Comparison of ENCODE assay signal across 27 cellular contexts in genomic region chr2:95317665-95318425, GRCh38. TPM values are rescaled to one million over a fixed set of nuclear protein-coding genes. Genes with fewer than 3 reads are reported as not detected.
DNase-seq lines count a peak whose midpoint lies in the region; ATAC-seq and TF ChIP-seq lines count a peak whose summit lies in the region.
"Had no signal": no experiment of that assay in that cellular context is flagged by ENCODE, and none has a peak within 500 bp of the region (broad histone marks: within the 10 kb centered on the region; RNA-seq: fewer than 3 reads in every experiment).

No MANE protein-coding gene starts in this region.

- no peak overlapping the region for H3K18ac ChIP-seq in mesenchymal stem cell (ENCODE audit: low read depth in 1 of 2, low read length in 2 of 2)

- no peaks in the 10 kb centered on the region for H3K36me3 Mint-ChIP-seq in MCF 10A (ENCODE audit: insufficient read depth, unreplicated experiment)
- H3K36me3 Mint-ChIP-seq: CD4-positive, CD25-positive, alpha-beta regulatory T cell; IgD-negative memory B cell had no signal

- no peak overlapping the region for H3K4me2 ChIP-seq in mammary epithelial cell (ENCODE audit: insufficient read depth, low read depth, low read length)
- H3K4me2 ChIP-seq in PC-9 = peak overlapping the region; percentile 83
- H3K4me2 ChIP-seq in mesenchymal stem cell (ENCODE audit: low read length, poor library complexity, severe bottlenecking) = no peak overlapping the region
- H3K4me2 ChIP-seq: BLaER1, KMS-11, SK-N-SH had no signal

- H3K27me3 Mint-ChIP-seq in MCF 10A (ENCODE audit: insufficient read depth, unreplicated experiment) = no peaks in the 10 kb centered on the region
- H3K27me3 Mint-ChIP-seq: CD4-positive, CD25-positive, alpha-beta regulatory T cell had no signal

- H3K36me3 ChIP-seq in mammary epithelial cell (ENCODE audit: insufficient read depth, low read length) (no peaks in the 10 kb centered on the region), PC-9 (ENCODE audit: low read depth) (no peaks in the 10 kb centered on the region), mesenchymal stem cell (ENCODE audit: control insufficient read depth in 1 of 2, insufficient read depth in 2 of 2, low read depth in 1 of 2, low read length in 2 of 2) (no peaks in the 10 kb centered on the region), aorta (ENCODE audit: control insufficient read depth in 1 of 2, insufficient read depth in 2 of 2, low read length in 1 of 2) (no peaks in the 10 kb centered on the region)
- H3K36me3 ChIP-seq: BLaER1, Peyer's patch had no signal

- peak overlapping the region; percentile 68 for H3K4me3 Mint-ChIP-seq in MCF 10A (ENCODE audit: unreplicated experiment)

- 91% methylated on average over 6 of the region's 12 CpGs for WGBS in mammary epithelial cell (ENCODE audit: low coverage, missing lambda C conversion rate)
- 79% methylated on average over 8 of the region's 12 CpGs for whole genome bisulfite sequencing in mesenchymal stem cell
- 96 to 97% methylated on average over 12 of the region's 12 CpGs for WGBS in aorta, 2 donors

- H3K4me3 ChIP-seq in mammary epithelial cell (replicated peaks in 1 of 3; ENCODE audit: insufficient read depth in 1 of 3, low read depth in 2 of 3, low read length in 3 of 3) (no peak overlapping the region), PC-9 (peak overlapping the region; percentile 46), mesenchymal stem cell (ENCODE audit: insufficient read depth in 1 of 2, low read depth in 1 of 2, low read length in 2 of 2) (no peak overlapping the region), aorta (ENCODE audit: low read length in 2 of 2) (no peak overlapping the region)
- H3K4me3 ChIP-seq: BLaER1, GM12878, Peyer's patch had no signal

- no peaks in the 10 kb centered on the region for H3K27me3 ChIP-seq in mammary epithelial cell (ENCODE audit: insufficient read depth, low read length)
- H3K27me3 ChIP-seq in PC-9 (ENCODE audit: insufficient read depth, low read depth) = no peaks in the 10 kb centered on the region
- peaks cover 0 to 37% of the 10 kb centered on the region in 2 experiments for H3K27me3 ChIP-seq in mesenchymal stem cell (ENCODE audit: control insufficient read depth in 1 of 2, insufficient read depth in 1 of 2, low read length in 2 of 2)
- no peaks in the 10 kb centered on the region for H3K27me3 ChIP-seq in aorta (ENCODE audit: control insufficient read depth in 1 of 2, insufficient read depth in 2 of 2, low read length in 1 of 2)
- H3K27me3 ChIP-seq: Peyer's patch had no signal

- CTCF ChIA-PET in MCF 10A (lab: Yijun Ruan, JAX) = interaction anchor here (1.0 to 16.5 kb wide), 5 partner anchors 10 to 87 kb away, joined by 5 to 323 read pairs (median 10); no protein-coding TSS in a partner anchor
- CTCF ChIA-PET in mammary epithelial cell (lab: Charles Lee; ENCODE audit: low non-redundant PET) = no interaction called here
- CTCF ChIA-PET in PC-9 (lab: Charles Lee) = no interaction called here

- no peak for ATAC-seq in HG02852 (IDR thresholded peaks at IDR 0.05; ENCODE audit: unreplicated experiment)
- ATAC-seq in GM21825 (IDR thresholded peaks at IDR 0.05; ENCODE audit: unreplicated experiment) = no peak
- no peak for ATAC-seq in aorta (ENCODE audit: low FRiP score)
- ATAC-seq: GM12878 had no signal

- intact Hi-C loops in MCF 10A (cut with micrococcal nuclease) = no loop called here
- intact Hi-C loops in mammary epithelial cell (cut with micrococcal nuclease) = no loop called here
- intact Hi-C loops in PC-9 (cut with micrococcal nuclease; ENCODE audit: unreplicated experiment) = no loop called here
- intact Hi-C loops in aorta (cut with DNase I) = loop anchor here in 1 of 2 donors (10.0 kb wide), 1 partner anchor 123 kb away; no protein-coding TSS in a partner anchor

- TF ChIP-seq CTCF in MCF 10A (IDR thresholded peaks at IDR 0.05; ENCODE audit: unreplicated experiment) = no peak
- no peak for TF ChIP-seq CTCF in mammary epithelial cell (conservative IDR thresholded peaks at IDR 0.05 in 1 of 2, IDR thresholded peaks at IDR 0.05 in 1 of 2; ENCODE audit: extremely low read depth in 1 of 2, insufficient read depth in 1 of 2, low read depth in 1 of 2, low read length in 2 of 2)
- TF ChIP-seq CTCF in PC-9 (conservative IDR thresholded peaks at IDR 0.05) = no peak

- H2BK15ac ChIP-seq in mesenchymal stem cell (ENCODE audit: low read depth, poor library complexity, severe bottlenecking) = no peak overlapping the region

- H4K20me1 ChIP-seq in mammary epithelial cell (ENCODE audit: insufficient read depth, low read length) (no peaks in the 10 kb centered on the region), PC-9 (ENCODE audit: insufficient read depth) (no peaks in the 10 kb centered on the region)

- H2AFZ ChIP-seq in mammary epithelial cell (ENCODE audit: low read depth, low read length) (no peak overlapping the region), PC-9 (peak overlapping the region; percentile 26; the same call in 1 of the 2 replicates), mesenchymal stem cell (ENCODE audit: low read depth, low read length) (no peak overlapping the region)

- no peak overlapping the region for H2BK12ac ChIP-seq in mesenchymal stem cell (ENCODE audit: low read length in 2 of 2)

- H3K27ac ChIP-seq in mammary epithelial cell (ENCODE audit: insufficient read depth, low read depth, low read length) = no peak overlapping the region
- peak overlapping the region; percentile 88 for H3K27ac ChIP-seq in PC-9
- peak overlapping the region; percentile 87 for H3K27ac ChIP-seq in mesenchymal stem cell (ENCODE audit: low read length, poor library complexity, severe bottlenecking)
- H3K27ac ChIP-seq in aorta (ENCODE audit: low read depth in 1 of 2, low read length in 2 of 2) = no peak overlapping the region
- H3K27ac ChIP-seq: BLaER1, KMS-11, Peyer's patch had no signal

- no peak overlapping the region for H4K91ac ChIP-seq in mesenchymal stem cell (ENCODE audit: low read length)

- no peaks in the 10 kb centered on the region for H3K79me2 ChIP-seq in mammary epithelial cell (ENCODE audit: insufficient read depth, low read length)
- H3K79me2 ChIP-seq in PC-9 (ENCODE audit: low read depth) = peaks cover 8% of the 10 kb centered on the region; the same call in 1 of the 2 replicates

- H3K9ac ChIP-seq in mammary epithelial cell (ENCODE audit: insufficient read depth, low read length) (no peak overlapping the region), mesenchymal stem cell (ENCODE audit: low read length) (no peak overlapping the region)
- H3K9ac ChIP-seq: BLaER1, KMS-11, SK-N-SH had no signal

- H2BK5ac ChIP-seq in mesenchymal stem cell (ENCODE audit: low read depth, low read length, poor library complexity, severe bottlenecking) = peak overlapping the region; percentile 68

- H3F3A ChIP-seq in PC-9 (ENCODE audit: insufficient read depth, low read depth) = peaks cover 36% of the 10 kb centered on the region

- dilution Hi-C loops in mammary epithelial cell (cut with HindIII; ENCODE audit: low sequenced_read_pairs) = no loop called here

- no peaks in the 10 kb centered on the region for H3K9me3 Mint-ChIP-seq in MCF 10A (ENCODE audit: unreplicated experiment)
- H3K9me3 Mint-ChIP-seq: CD4-positive, CD25-positive, alpha-beta regulatory T cell; IgD-negative memory B cell had no signal

- H3K4me1 Mint-ChIP-seq in MCF 10A (ENCODE audit: insufficient read depth, unreplicated experiment) = peaks cover 52% of the 10 kb centered on the region
- H3K4me1 Mint-ChIP-seq: CD4-positive, CD25-positive, alpha-beta regulatory T cell had no signal

- H3K14ac ChIP-seq in mesenchymal stem cell (ENCODE audit: low read length in 2 of 2) = no peak overlapping the region

- H3K23ac ChIP-seq in mesenchymal stem cell (ENCODE audit: low read length in 2 of 2) = no peak overlapping the region

- H3K27ac Mint-ChIP-seq in MCF 10A (ENCODE audit: low read depth, unreplicated experiment) = peak overlapping the region; percentile 86
- H3K27ac Mint-ChIP-seq: IgD-negative memory B cell had no signal

- POLR2A ChIA-PET in MCF 10A (lab: Yijun Ruan, JAX) (interaction anchor here (0.6 to 3.9 kb wide), 4 partner anchors 15 to 116 kb away, joined by 3 to 45 read pairs (median 3); partner anchors contain the start of gene FAHD2A), PC-9 (lab: Charles Lee; ENCODE audit: unreplicated experiment) (no interaction called here)

- no peaks in the 10 kb centered on the region for H3K79me1 ChIP-seq in mesenchymal stem cell (replicated peaks; ENCODE audit: low read length, poor library complexity, severe bottlenecking)

- H3K4me1 ChIP-seq in mammary epithelial cell (ENCODE audit: insufficient read depth, low read length) (peaks cover 28% of the 10 kb centered on the region), PC-9 (replicated peaks; ENCODE audit: insufficient read depth) (peaks cover 76% of the 10 kb centered on the region), mesenchymal stem cell (ENCODE audit: control insufficient read depth, insufficient read depth, low read depth, low read length) (peaks cover 57% of the 10 kb centered on the region), aorta (ENCODE audit: control insufficient read depth in 1 of 2, insufficient read depth in 2 of 2, low read length in 2 of 2) (no peaks in the 10 kb centered on the region)
- H3K4me1 ChIP-seq: Peyer's patch had no signal

- BruUV-seq in MCF 10A (replicated peaks; lab: Mats Ljungman, UMichigan) (no TSS peak), mammary epithelial cell (replicated peaks; lab: Mats Ljungman, UMichigan) (no TSS peak), PC-9 (replicated peaks; lab: Mats Ljungman, UMichigan) (no TSS peak)

- H3K4ac ChIP-seq in mesenchymal stem cell (ENCODE audit: low read depth in 1 of 2, low read length in 2 of 2) = no peak overlapping the region

- DNase-seq in MCF 10A (ENCODE audit: unreplicated experiment) (peak; percentile 42), mammary epithelial cell (no peak), PC-9 (peak in 1 of 2 experiments; percentile 55), mesenchymal stem cell (no peak), aorta (no peak)
- DNase-seq: CD4-positive, CD25-positive, alpha-beta regulatory T cell; EL; GDM1; GOT3; HCEC 1CT; NCI-H1092 treated with DMSO at 0.1 percent for 48 hours; NCI-H1436; NCI-H187; NCI-H2081 treated with DMSO at 0.1 percent for 48 hours; NCI-H2171; NCI-H226; NCI-H510A; NCI-H69; Peyer's patch; SIG-M5; SK-N-SH had no signal

- H2BK120ac ChIP-seq in mesenchymal stem cell (ENCODE audit: low read depth, low read length) = no peak overlapping the region

- H3K9me2 ChIP-seq in PC-9 (ENCODE audit: insufficient read depth) = no peaks in the 10 kb centered on the region
- H3K9me2 ChIP-seq: SK-N-SH had no signal

- no peaks in the 10 kb centered on the region for H3K9me3 ChIP-seq in mammary epithelial cell (replicated peaks; ENCODE audit: insufficient read depth, low read length)
- no peaks in the 10 kb centered on the region for H3K9me3 ChIP-seq in PC-9 (ENCODE audit: insufficient read depth, low read depth)
- no peaks in the 10 kb centered on the region for H3K9me3 ChIP-seq in mesenchymal stem cell (ENCODE audit: control insufficient read depth, low read length)
- no peaks in the 10 kb centered on the region for H3K9me3 ChIP-seq in aorta (ENCODE audit: control insufficient read depth, low read length)
- H3K9me3 ChIP-seq: BLaER1, Peyer's patch, SK-N-SH had no signal

- no peak overlapping the region for H4K8ac ChIP-seq in mesenchymal stem cell (ENCODE audit: low read length)

- H2AK5ac ChIP-seq in mesenchymal stem cell (ENCODE audit: low read length, severe bottlenecking) = peak overlapping the region; percentile 50

- in situ Hi-C loops in mammary epithelial cell (cut with MboI; ENCODE audit: low sequenced_read_pairs in 2 of 2) = loop anchor here in 1 of 2 donors (5.0 kb wide), 1 partner anchor 81 kb away; no protein-coding TSS in a partner anchor

RNA-seq across cellular contexts. Expression of gene KCNIP3, which starts 20.7 kb away (rescaled TPM):
- 9.5 and 15.6 TPM in 2 replicates for total RNA-seq in MCF 10A (2022)
- total RNA-seq in mammary epithelial cell = 10 to 100 TPM in 1 of 2 donors, 1 to 10 TPM in 1; 4.8 to 14.8 TPM
- 5.4 TPM for polyA plus RNA-seq in mammary epithelial cell
- 3.7 TPM for polyA minus RNA-seq in mammary epithelial cell
- total RNA-seq in PC-9 (2021) = 3.5 and 4.5 TPM in 2 replicates
- 0.18 TPM for polyA plus RNA-seq in mesenchymal stem cell (2013, experiment 1 of 2)
- polyA plus RNA-seq in mesenchymal stem cell (2013, experiment 2 of 2) = 0.05 TPM
- 10 to 100 TPM in 1 of 2 donors, 1 to 10 TPM in 1; 7.7 to 10.7 TPM for total RNA-seq in aorta
- 1 to 10 TPM; 2.9 to 7.6 TPM for polyA plus RNA-seq in aorta
- total RNA-seq: CD4-positive, CD25-positive, alpha-beta regulatory T cell; GM12878 had no signal
- polyA plus RNA-seq: CD4-positive, CD25-positive, alpha-beta regulatory T cell; GM12878; IgD-negative memory B cell had no signal

RNA-seq across cellular contexts. Expression of gene PROM2, which starts 43.6 kb away (rescaled TPM):
- total RNA-seq in MCF 10A (2022) = 2.6 and 2.8 TPM in 2 replicates
- total RNA-seq in mammary epithelial cell = 10 to 100 TPM; 27.3 to 73.5 TPM
- polyA plus RNA-seq in mammary epithelial cell = 48.8 TPM
- polyA minus RNA-seq in mammary epithelial cell = 88.2 TPM
- 129 and 147 TPM in 2 replicates for total RNA-seq in PC-9 (2021)
- polyA plus RNA-seq in mesenchymal stem cell (2013, experiment 1 of 2) = 0.18 TPM
- polyA plus RNA-seq in mesenchymal stem cell (2013, experiment 2 of 2) = 0.05 TPM
- total RNA-seq in aorta = 1 to 10 TPM; 1.4 to 2.8 TPM
- 1 to 10 TPM in 1 of 2 donors, not detected in 1; 1.4 TPM for polyA plus RNA-seq in aorta
- total RNA-seq: GM12878 had no signal
- polyA plus RNA-seq: CD4-positive, CD25-positive, alpha-beta regulatory T cell; IgD-negative memory B cell had no signal

Comparison
In these comparisons a context has a peak if more than half of its experiments do, and no peak if none do; other contexts are left out.
1. H3K27ac ChIP-seq: peak in PC-9 (single experiment) and mesenchymal stem cell (single experiment); none in mammary epithelial cell (single experiment) and aorta (0 of 2).